Comparison of ENCODE assay signal across 16 cellular contexts in genomic region chr7:50389961-50390360, GRCh38.
DNase-seq lines count a peak whose midpoint lies in the region; ATAC-seq lines count a peak whose summit lies in the region.
"Had no signal": no experiment of that assay in that cellular context is flagged by ENCODE, and none has a peak within 500 bp of the region (broad histone marks: within the 10 kb centered on the region; RNA-seq: fewer than 3 reads in every experiment).

No MANE protein-coding gene starts in this region.

- no peaks in the 10 kb centered on the region for H3K27me3 Mint-ChIP-seq in activated naive CD8-positive, alpha-beta T cell
- H3K27me3 Mint-ChIP-seq in stimulated activated naive B cell treated with anti-CD40 and anti-IgM and Interleukin-4, amounts not matched to agents 10 μg/mL and 1 μg/mL and 100 μg/mL, for 72 hours: no peaks in the 10 kb centered on the region

- H3K4me1 Mint-ChIP-seq in activated naive CD8-positive, alpha-beta T cell (ENCODE audit: low read depth): peaks cover 90% of the 10 kb centered on the region
- peaks cover 50 to 69% of the 10 kb centered on the region in 2 donors for H3K4me1 Mint-ChIP-seq in stimulated activated naive B cell treated with anti-CD40 and anti-IgM and Interleukin-4, amounts not matched to agents 10 μg/mL and 1 μg/mL and 100 μg/mL, for 72 hours
- H3K4me1 Mint-ChIP-seq: nephron had no signal

- no peaks in the 10 kb centered on the region for H3K9me3 Mint-ChIP-seq in activated naive CD8-positive, alpha-beta T cell (ENCODE audit: low read depth)
- no peaks in the 10 kb centered on the region for H3K9me3 Mint-ChIP-seq in stimulated activated naive B cell treated with anti-CD40 and anti-IgM and Interleukin-4, amounts not matched to agents 10 μg/mL and 1 μg/mL and 100 μg/mL, for 72 hours
- H3K9me3 Mint-ChIP-seq: nephron had no signal

- H3K36me3 Mint-ChIP-seq in activated naive CD8-positive, alpha-beta T cell: peaks cover 40% of the 10 kb centered on the region
- H3K36me3 Mint-ChIP-seq in stimulated activated naive B cell treated with anti-CD40 and anti-IgM and Interleukin-4, amounts not matched to agents 10 μg/mL and 1 μg/mL and 100 μg/mL, for 72 hours: peaks cover 63 to 68% of the 10 kb centered on the region in 2 donors

- H3K27ac Mint-ChIP-seq in activated naive CD8-positive, alpha-beta T cell: peak overlapping the region; percentile 98
- peak overlapping the region; percentile 72 for H3K27ac Mint-ChIP-seq in stimulated activated naive B cell treated with anti-CD40 and anti-IgM and Interleukin-4, amounts not matched to agents 10 μg/mL and 1 μg/mL and 100 μg/mL, for 72 hours
- H3K27ac Mint-ChIP-seq: nephron had no signal

- DNase-seq in stimulated activated CD4-positive, alpha-beta T cell treated with anti-CD3 and anti-CD28 coated beads, Interleukin-15, amount 100 ng/mL, for 24 hours: peak; percentile 43
- no peak for DNase-seq in stimulated activated CD4-positive, alpha-beta T cell treated with anti-CD3 and anti-CD28 coated beads, Interleukin-2, amount 100 ng/mL, for 48 hours
- DNase-seq in activated CD4-positive, alpha-beta T cell treated with anti-CD3 and anti-CD28 coated beads, Interleukin-2, amount 50 U/mL, for 4 hours: peak; percentile 43 to 55
- no peak for DNase-seq in stimulated activated naive B cell treated with anti-CD40 and anti-IgM and Interleukin-4, amounts not matched to agents 10 μg/mL and 1 μg/mL and 100 μg/mL, for 72 hours
- DNase-seq in NCI-H446 (lab: John Stamatoyannopoulos, UW) (no peak), NCI-H226 (no peak)
- DNase-seq: activated gamma-delta T cell, DMS79 treated with DMSO at 0.1 percent for 48 hours, NCI-H1417, NCI-H774, OCI-M1, psoas muscle, SHP77 had no signal

- H3K4me3 Mint-ChIP-seq in activated naive CD8-positive, alpha-beta T cell: peak overlapping the region; percentile 24
- H3K4me3 Mint-ChIP-seq in stimulated activated naive B cell treated with anti-CD40 and anti-IgM and Interleukin-4, amounts not matched to agents 10 μg/mL and 1 μg/mL and 100 μg/mL, for 72 hours: no peak overlapping the region
- H3K4me3 Mint-ChIP-seq: nephron had no signal

- no peak for ATAC-seq in stimulated activated naive B cell treated with anti-CD40 and anti-IgM and Interleukin-4, amounts not matched to agents 10 μg/mL and 1 μg/mL and 100 μg/mL, for 72 hours (replicated peaks)
- ATAC-seq in GM19351 (IDR thresholded peaks at IDR 0.05; ENCODE audit: unreplicated experiment): no peak
- ATAC-seq: psoas muscle had no signal

Comparison
In these comparisons a context has a peak if more than half of its experiments do, and no peak if none do; other contexts are left out.
1. DNase-seq: peak in stimulated activated CD4-positive, alpha-beta T cell treated with anti-CD3 and anti-CD28 coated beads, Interleukin-15, amount 100 ng/mL, for 24 hours (single experiment) and activated CD4-positive, alpha-beta T cell treated with anti-CD3 and anti-CD28 coated beads, Interleukin-2, amount 50 U/mL, for 4 hours (2 of 2); none in stimulated activated CD4-positive, alpha-beta T cell treated with anti-CD3 and anti-CD28 coated beads, Interleukin-2, amount 100 ng/mL, for 48 hours (0 of 2), stimulated activated naive B cell treated with anti-CD40 and anti-IgM and Interleukin-4, amounts not matched to agents 10 μg/mL and 1 μg/mL and 100 μg/mL, for 72 hours (single experiment), NCI-H446 (0 of 2) and NCI-H226 (single experiment).